18 cellular contexts compared by ENCODE assay signal in the genomic region with DNA sequence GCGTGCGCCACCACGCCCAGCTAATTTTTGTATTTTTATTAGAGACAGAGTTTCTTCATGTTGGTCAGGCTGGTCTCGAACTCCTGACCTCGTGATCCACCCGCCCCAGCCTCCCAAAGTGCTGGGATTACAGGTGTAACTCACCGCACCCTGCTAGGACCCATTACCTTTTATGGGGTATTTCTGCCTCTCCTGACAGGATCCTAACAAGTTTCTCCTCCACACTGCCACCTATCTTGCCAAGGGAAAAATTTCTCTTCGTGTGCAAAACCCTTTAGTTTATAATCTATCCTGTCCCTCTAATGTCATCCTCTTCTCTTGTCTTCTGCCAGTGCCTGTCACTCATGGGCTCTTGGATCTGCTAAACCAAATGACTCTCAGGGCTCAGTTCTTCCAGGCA. TPM values are rescaled to one million over a fixed set of nuclear protein-coding genes. Genes with fewer than 3 reads are reported as not detected.
DNase-seq lines count a peak whose midpoint lies in the region; ATAC-seq and TF ChIP-seq lines count a peak whose summit lies in the region.
"Had no signal": no experiment of that assay in that cellular context is flagged by ENCODE, and none has a peak within 500 bp of the region (broad histone marks: within the 10 kb centered on the region; RNA-seq: fewer than 3 reads in every experiment).

No MANE protein-coding gene starts in this region.

- H3K4me1 Mint-ChIP-seq in nephron: peaks cover 16% of the 10 kb centered on the region
- peaks cover 6 to 12% (median 7%) of the 10 kb centered on the region in 3 donors for H3K4me1 Mint-ChIP-seq in CD8-positive, alpha-beta memory T cell

- no peak overlapping the region for H4K5ac ChIP-seq in IMR-90 (ENCODE audit: low read depth, low read length)

- H2AK9ac ChIP-seq in IMR-90 (replicated peaks; ENCODE audit: low read depth, low read length, poor library complexity): no peak overlapping the region

- H4K20me1 ChIP-seq in IMR-90 (ENCODE audit: insufficient read depth, low read length) (no peaks in the 10 kb centered on the region), hepatocyte (ENCODE audit: insufficient read depth, poor library complexity, severe bottlenecking) (no peaks in the 10 kb centered on the region)

- DNase-seq in NCI-H82 (lab: John Stamatoyannopoulos, UW): peak; percentile 23
- DNase-seq in NCI-H82 treated with DMSO at 0.1 percent for 48 hours (lab: John Stamatoyannopoulos, UW; ENCODE audit: unreplicated experiment): no peak
- no peak for DNase-seq in IMR-90
- no peak for DNase-seq in brain microvascular endothelial cell
- DNase-seq in NOMO-1 treated with dmso at 0.1 percent for 144 hours (lab: John Stamatoyannopoulos, UW; ENCODE audit: unreplicated experiment): no peak
- no peak for DNase-seq in CD8-positive, alpha-beta memory T cell
- no peak for DNase-seq in hepatocyte (ENCODE audit: low spot score)
- DNase-seq: activated effector memory CD4-positive, alpha-beta T cell treated with anti-CD3 and anti-CD28 coated beads, Interleukin-2, amount 50 U/mL, for 16 hours; body of pancreas; DMS153; effector CD8-positive, alpha-beta T cell; kidney; NCI-H1417 treated with DMSO at 0.1 percent for 48 hours; NCI-H774 had no signal

- BruUV-seq in IMR-90 (replicated peaks; lab: Mats Ljungman, UMichigan): no TSS peak

- H3K4me3 ChIP-seq in IMR-90 (ENCODE audit: insufficient read depth, low read depth, low read length): no peak overlapping the region
- no peak overlapping the region for H3K4me3 ChIP-seq in brain microvascular endothelial cell (ENCODE audit: low read depth, low read length)
- H3K4me3 ChIP-seq in CD8-positive, alpha-beta memory T cell (ENCODE audit: low read length): no peak overlapping the region
- H3K4me3 ChIP-seq in hepatocyte: no peak overlapping the region
- H3K4me3 ChIP-seq: body of pancreas, gastroesophageal sphincter, prostate gland, suprapubic skin had no signal

- no peak overlapping the region for H2BK20ac ChIP-seq in IMR-90 (ENCODE audit: low read depth, low read length)

- H3K27me3 Mint-ChIP-seq in nephron (ENCODE audit: low read depth): peaks cover 67% of the 10 kb centered on the region
- H3K27me3 Mint-ChIP-seq in CD8-positive, alpha-beta memory T cell: peaks cover 21 to 67% of the 10 kb centered on the region in 2 donors

- no peak overlapping the region for H4K8ac ChIP-seq in IMR-90 (ENCODE audit: low read depth in 2 of 2, low read length in 2 of 2)

- H2BK5ac ChIP-seq in IMR-90 (ENCODE audit: low read depth, low read length, poor library complexity, severe bottlenecking): no peak overlapping the region

- H2BK120ac ChIP-seq in IMR-90 (ENCODE audit: low read depth, low read length): no peak overlapping the region

- H3K9me1 ChIP-seq in IMR-90 (ENCODE audit: insufficient read depth, low read length): 0 out of 2 replicates have a peak, but pooled peaks cover 3% of the 10 kb centered on the region

- TF ChIP-seq RAD21 in IMR-90 (IDR thresholded peaks at IDR 0.05; ENCODE audit: low read length): no peak

- no peaks in the 10 kb centered on the region for H3K9me3 ChIP-seq in IMR-90 (ENCODE audit: control insufficient read depth, insufficient read depth, low read length)
- H3K9me3 ChIP-seq in CD8-positive, alpha-beta memory T cell (ENCODE audit: low read length): no peaks in the 10 kb centered on the region
- H3K9me3 ChIP-seq in hepatocyte (ENCODE audit: low read depth): no peaks in the 10 kb centered on the region
- H3K9me3 ChIP-seq: body of pancreas, gastroesophageal sphincter, prostate gland, suprapubic skin had no signal

- no peak overlapping the region for H3K27ac Mint-ChIP-seq in nephron
- no peak overlapping the region for H3K27ac Mint-ChIP-seq in CD8-positive, alpha-beta memory T cell

- no peaks in the 10 kb centered on the region for H3K36me3 Mint-ChIP-seq in nephron (ENCODE audit: low read depth)
- H3K36me3 Mint-ChIP-seq in CD8-positive, alpha-beta memory T cell: no peaks in the 10 kb centered on the region

- H2AK5ac ChIP-seq in IMR-90 (ENCODE audit: low read depth, low read length): no peak overlapping the region

- no peak overlapping the region for H3K4ac ChIP-seq in IMR-90 (ENCODE audit: low read depth, low read length)

- H3K9me2 ChIP-seq in hepatocyte (replicated peaks; ENCODE audit: insufficient read depth): no peaks in the 10 kb centered on the region

- H3K4me1 ChIP-seq in IMR-90 (ENCODE audit: control insufficient read depth, insufficient read depth, low read length): peaks cover 3% of the 10 kb centered on the region; the same call in 1 of the 2 replicates
- no peaks in the 10 kb centered on the region for H3K4me1 ChIP-seq in CD8-positive, alpha-beta memory T cell (ENCODE audit: insufficient read depth, low read length)
- H3K4me1 ChIP-seq in hepatocyte (ENCODE audit: insufficient read depth): peaks cover 5% of the 10 kb centered on the region
- H3K4me1 ChIP-seq: prostate gland had no signal

- dilution Hi-C loops in IMR-90 (cut with HindIII; ENCODE audit: low sequenced_read_pairs, unreplicated experiment): no loop called here

- H3K79me1 ChIP-seq in IMR-90 (ENCODE audit: low read depth in 1 of 2, low read length in 2 of 2): no peaks in the 10 kb centered on the region

- intact Hi-C loops in IMR-90 (cut with micrococcal nuclease): no loop called here

- no peak overlapping the region for H3K14ac ChIP-seq in IMR-90 (replicated peaks; ENCODE audit: low read depth, low read length)

- H3K36me3 ChIP-seq in IMR-90 (ENCODE audit: control insufficient read depth, insufficient read depth, low read length): no peaks in the 10 kb centered on the region
- no peaks in the 10 kb centered on the region for H3K36me3 ChIP-seq in brain microvascular endothelial cell (replicated peaks)
- no peaks in the 10 kb centered on the region for H3K36me3 ChIP-seq in CD8-positive, alpha-beta memory T cell (ENCODE audit: insufficient read depth, low read length)
- no peaks in the 10 kb centered on the region for H3K36me3 ChIP-seq in hepatocyte (replicated peaks; ENCODE audit: insufficient read depth, low read depth)
- H3K36me3 ChIP-seq: gastroesophageal sphincter, prostate gland, suprapubic skin had no signal

- no peak overlapping the region for H3K4me2 ChIP-seq in IMR-90 (ENCODE audit: low read depth, low read length)
- no peak overlapping the region for H3K4me2 ChIP-seq in hepatocyte

- ATAC-seq in IMR-90 (ENCODE audit: low read depth): no peak
- ATAC-seq: body of pancreas, gastroesophageal sphincter had no signal

- in situ Hi-C loops in IMR-90 (cut with MboI; ENCODE audit: low sequenced_read_pairs) (no loop called here), brain microvascular endothelial cell (cut with HindIII; ENCODE audit: low pct_ligation_motif_present, low sequenced_read_pairs) (no loop called here)

- H3K9me3 Mint-ChIP-seq in nephron: peaks cover 3% of the 10 kb centered on the region
- H3K9me3 Mint-ChIP-seq in CD8-positive, alpha-beta memory T cell: no peaks in the 10 kb centered on the region

- H3K23ac ChIP-seq in IMR-90 (ENCODE audit: low read depth, low read length): no peak overlapping the region

- H3K27ac ChIP-seq in IMR-90 (ENCODE audit: insufficient read depth, low read length) (no peak overlapping the region), brain microvascular endothelial cell (no peak overlapping the region), hepatocyte (no peak overlapping the region)
- H3K27ac ChIP-seq in CD8-positive, alpha-beta memory T cell (ENCODE audit: low read depth, low read length): no peak overlapping the region
- H3K27ac ChIP-seq: body of pancreas, gastroesophageal sphincter, prostate gland, suprapubic skin had no signal

- H4K91ac ChIP-seq in IMR-90 (ENCODE audit: insufficient read depth, low read depth, low read length): no peak overlapping the region

- H3K18ac ChIP-seq in IMR-90 (ENCODE audit: low read depth, low read length): no peak overlapping the region

- no peak overlapping the region for H3K56ac ChIP-seq in IMR-90 (ENCODE audit: extremely low read depth, insufficient read depth, low read length)

- peak overlapping the region; percentile 29 to 45 (median 37) for H3K4me3 Mint-ChIP-seq in nephron
- H3K4me3 Mint-ChIP-seq in CD8-positive, alpha-beta memory T cell: peak overlapping the region in 1 of 7 donors; percentile 18

- peak; percentile 22; the same call in 1 of the 2 replicates for TF ChIP-seq CTCF in IMR-90 (conservative IDR thresholded peaks at IDR 0.05; ENCODE audit: low read depth, low read length)
- TF ChIP-seq CTCF in brain microvascular endothelial cell (IDR thresholded peaks at IDR 0.05; ENCODE audit: low read depth, low read length, missing control alignments): peak; percentile 42
- TF ChIP-seq CTCF in nephron (IDR thresholded peaks at IDR 0.05; ENCODE audit: unreplicated experiment in 3 of 3): no peak
- TF ChIP-seq CTCF in hepatocyte (IDR thresholded peaks at IDR 0.05; ENCODE audit: poor library complexity): no peak

- TF ChIP-seq POLR2A in IMR-90 (IDR thresholded peaks at IDR 0.05; ENCODE audit: low read depth, low read length): no peak

- WGBS in IMR-90 (ENCODE audit: extremely low coverage in 2 of 2, insufficient read length in 1 of 2), 2 experiments: 79% methylated on average over 5 of the region's 8 CpGs; no CpG with 5 or more reads in 1 of the 2 experiments
- WGBS in hepatocyte (ENCODE audit: low lambda C conversion rate, missing lambda C conversion rate): 88% methylated on average over 7 of the region's 8 CpGs

- no peak overlapping the region for H3K9ac ChIP-seq in IMR-90 (ENCODE audit: low read depth, low read length)

- H2BK15ac ChIP-seq in IMR-90 (ENCODE audit: low read depth, low read length): no peak overlapping the region

- no peaks in the 10 kb centered on the region for H3K79me2 ChIP-seq in hepatocyte

- CTCF ChIA-PET in IMR-90 (lab: Yijun Ruan, JAX): no interaction called here
- CTCF ChIA-PET in CD8-positive, alpha-beta memory T cell (lab: Charles Lee): no interaction called here

- POLR2A ChIA-PET in IMR-90 (lab: Charles Lee; ENCODE audit: unreplicated experiment): no interaction called here
- POLR2A ChIA-PET in CD8-positive, alpha-beta memory T cell (lab: Charles Lee): no interaction called here

- H2AFZ ChIP-seq in IMR-90 (replicated peaks; ENCODE audit: low read length, poor library complexity) (no peak overlapping the region), hepatocyte (no peak overlapping the region)

- H3K27me3 ChIP-seq in IMR-90 (ENCODE audit: control insufficient read depth, insufficient read depth, low read length) (peaks cover 35% of the 10 kb centered on the region), brain microvascular endothelial cell (replicated peaks) (peaks cover 6% of the 10 kb centered on the region), hepatocyte (peaks cover 11% of the 10 kb centered on the region)
- no peaks in the 10 kb centered on the region for H3K27me3 ChIP-seq in CD8-positive, alpha-beta memory T cell (ENCODE audit: insufficient read depth, low read length, poor library complexity, severe bottlenecking)
- H3K27me3 ChIP-seq: body of pancreas had no signal

RNA-seq across cellular contexts. Expression of a gene that starts 1.9 kb away (rescaled TPM):
- total RNA-seq in IMR-90 (2012; rRNA removed) (not detected in 2 replicates), hepatocyte (0.27 TPM in 1 of 2 replicates, not detected in the other)
- polyA plus RNA-seq in IMR-90 (2012; rRNA removed) (not detected in 2 replicates), hepatocyte (0.39 TPM in 1 of 2 replicates, not detected in the other)
- not detected in 2 replicates for polyA plus RNA-seq in IMR-90 (2012; cell fraction: cytosol; rRNA removed)
- polyA plus RNA-seq in IMR-90 (2012; cell fraction: nucleus; rRNA removed; ENCODE audit: low replicate concordance): not detected in 2 replicates
- total RNA-seq in CD8-positive, alpha-beta memory T cell: under 1 TPM in 1 of 2 experiments, not detected in 1; 0.40 TPM
- not detected for polyA plus RNA-seq in CD8-positive, alpha-beta memory T cell
- total RNA-seq: gastroesophageal sphincter, kidney had no signal

Comparison
In these comparisons a context has a peak if more than half of its experiments do, and no peak if none do; other contexts are left out.
1. CTCF ChIP-seq: peak in IMR-90 (single experiment) and brain microvascular endothelial cell (single experiment); none in nephron (0 of 3) and hepatocyte (single experiment).